19 cellular contexts compared by ENCODE assay signal in genomic region chr2:237889811-237890210, GRCh38. TPM values are rescaled to one million over a fixed set of nuclear protein-coding genes. Genes with fewer than 3 reads are reported as not detected.
A peak's percentile ranks its signal among the peaks of the same experiment; 100 is the strongest.
DNase-seq lines count a peak whose midpoint lies in the region; ATAC-seq and TF ChIP-seq lines count a peak whose summit lies in the region.
"Had no signal": no experiment of that assay in that cellular context is flagged by ENCODE, and none has a peak within 500 bp of the region (broad histone marks: within the 10 kb centered on the region; RNA-seq: fewer than 3 reads in every experiment).

No MANE protein-coding gene starts in this region.

- peaks cover 44% of the 10 kb centered on the region for H3K4me1 ChIP-seq in DOHH2 (ENCODE audit: control insufficient read depth, low read length)
- H3K4me1 ChIP-seq in muscle layer of colon (ENCODE audit: insufficient read depth, low read length) = peaks cover 62% of the 10 kb centered on the region
- H3K4me1 ChIP-seq in thoracic aorta (ENCODE audit: control insufficient read depth in 1 of 2, low read depth in 2 of 2) = peaks cover 42 to 80% of the 10 kb centered on the region in 2 donors
- no peaks in the 10 kb centered on the region for H3K4me1 ChIP-seq in effector memory CD4-positive, alpha-beta T cell (ENCODE audit: control insufficient read depth, insufficient read depth, low read length, poor library complexity, severe bottlenecking)

- H3K4me2 ChIP-seq in DOHH2 (ENCODE audit: low read length) = no peak overlapping the region
- H3K4me2 ChIP-seq: A549; BLaER1 treated with 17β-estradiol and CSF1 and Interleukin-3, amounts not matched to agents 10 nM and 100 nM; PC-9 had no signal

- H3K27me3 ChIP-seq in DOHH2 (ENCODE audit: control insufficient read depth, low read length) (no peaks in the 10 kb centered on the region), muscle layer of colon (ENCODE audit: control insufficient read depth in 1 of 2, insufficient read depth in 2 of 2, low read length in 2 of 2) (no peaks in the 10 kb centered on the region), thoracic aorta (replicated peaks; ENCODE audit: insufficient read depth) (no peaks in the 10 kb centered on the region)
- no peaks in the 10 kb centered on the region for H3K27me3 ChIP-seq in effector memory CD4-positive, alpha-beta T cell (replicated peaks; ENCODE audit: control insufficient read depth, insufficient read depth, low read length, poor library complexity, severe bottlenecking)
- H3K27me3 ChIP-seq: BLaER1 treated with 17β-estradiol and CSF1 and Interleukin-3, amounts not matched to agents 10 nM and 100 nM; MG63 had no signal

- no peak for ATAC-seq in thoracic aorta (ENCODE audit: insufficient number of reproducible peaks, low FRiP score, low read depth)
- ATAC-seq in GM18873 (IDR thresholded peaks at IDR 0.05; ENCODE audit: low FRiP score, unreplicated experiment) = no peak
- ATAC-seq: A549 had no signal

- no peaks in the 10 kb centered on the region for H3K9me3 ChIP-seq in DOHH2 (ENCODE audit: control insufficient read depth, insufficient read depth, low read length)
- H3K9me3 ChIP-seq in muscle layer of colon (ENCODE audit: low read length) = no peaks in the 10 kb centered on the region
- H3K9me3 ChIP-seq in thoracic aorta = no peaks in the 10 kb centered on the region
- no peaks in the 10 kb centered on the region for H3K9me3 ChIP-seq in effector memory CD4-positive, alpha-beta T cell (ENCODE audit: control insufficient read depth, low read length)
- H3K9me3 ChIP-seq: A549; BLaER1 treated with 17β-estradiol and CSF1 and Interleukin-3, amounts not matched to agents 10 nM and 100 nM; MG63 had no signal

- H3K27ac ChIP-seq in DOHH2 (ENCODE audit: low read depth, low read length) = peak overlapping the region; percentile 84; the same call in 1 of the 2 replicates
- H3K27ac ChIP-seq in coronary artery = peak overlapping the region; percentile 86 to 87
- peak overlapping the region; percentile 42 for H3K27ac ChIP-seq in muscle layer of colon (ENCODE audit: low read depth, low read length)
- H3K27ac ChIP-seq in thoracic aorta = peak overlapping the region; percentile 95 to 98
- no peak overlapping the region for H3K27ac ChIP-seq in effector memory CD4-positive, alpha-beta T cell (ENCODE audit: insufficient read depth, low read length, poor library complexity, severe bottlenecking)
- H3K27ac ChIP-seq: A549; BLaER1 treated with 17β-estradiol and CSF1 and Interleukin-3, amounts not matched to agents 10 nM and 100 nM; PC-9 had no signal

- H3K9ac ChIP-seq in muscle layer of colon (ENCODE audit: low read length) = no peak overlapping the region
- H3K9ac ChIP-seq: BLaER1 treated with 17β-estradiol and CSF1 and Interleukin-3, amounts not matched to agents 10 nM and 100 nM had no signal

- TF ChIP-seq CTCF in DOHH2 (IDR thresholded peaks at IDR 0.05; ENCODE audit: low read depth, low read length, poor library complexity, severe bottlenecking) (no peak), coronary artery (IDR thresholded peaks at IDR 0.05) (no peak), thoracic aorta (IDR thresholded peaks at IDR 0.05) (no peak)

- H3F3A ChIP-seq in DOHH2 (ENCODE audit: control insufficient read depth, insufficient read depth) = peaks cover 29% of the 10 kb centered on the region

- DNase-seq in coronary artery (ENCODE audit: low spot score) (no peak), thoracic aorta (ENCODE audit: low spot score) (no peak), RPMI8226 (no peak)
- DNase-seq in effector memory CD4-positive, alpha-beta T cell = no peak
- DNase-seq: DMS79, IMR-90, Karpas-422, MG63, NCI-H1092, NCI-H510A treated with DMSO at 0.1 percent for 48 hours, NCI-H82, PC-9 had no signal

- peaks cover 6% of the 10 kb centered on the region; the same call in 1 of the 2 replicates for H3K36me3 ChIP-seq in DOHH2 (ENCODE audit: control insufficient read depth, low read length)
- H3K36me3 ChIP-seq in muscle layer of colon (ENCODE audit: insufficient read depth, low read length) = peaks cover 3% of the 10 kb centered on the region
- no peaks in the 10 kb centered on the region for H3K36me3 ChIP-seq in thoracic aorta
- H3K36me3 ChIP-seq in effector memory CD4-positive, alpha-beta T cell (ENCODE audit: control insufficient read depth, insufficient read depth, low read length) = no peaks in the 10 kb centered on the region
- H3K36me3 ChIP-seq: BLaER1 treated with 17β-estradiol and CSF1 and Interleukin-3, amounts not matched to agents 10 nM and 100 nM had no signal

- peaks cover 31% of the 10 kb centered on the region for H3K79me2 ChIP-seq in DOHH2 (ENCODE audit: control insufficient read depth, low read length)

- no peak overlapping the region for H3K4me3 ChIP-seq in DOHH2 (ENCODE audit: low read length)
- no peak overlapping the region for H3K4me3 ChIP-seq in coronary artery
- H3K4me3 ChIP-seq in muscle layer of colon (ENCODE audit: low read depth in 1 of 2, low read length in 2 of 2) = no peak overlapping the region
- no peak overlapping the region for H3K4me3 ChIP-seq in thoracic aorta
- H3K4me3 ChIP-seq in effector memory CD4-positive, alpha-beta T cell (ENCODE audit: insufficient read depth, low read depth, low read length, poor library complexity, severe bottlenecking) = no peak overlapping the region
- H3K4me3 ChIP-seq: A549; BLaER1 treated with 17β-estradiol and CSF1 and Interleukin-3, amounts not matched to agents 10 nM and 100 nM; MG63; PC-9 had no signal

- no peaks in the 10 kb centered on the region for H3K9me2 ChIP-seq in DOHH2 (replicated peaks; ENCODE audit: control insufficient read depth, low read length)

- H4K20me1 ChIP-seq in DOHH2 (ENCODE audit: control insufficient read depth, insufficient read depth, low read depth, low read length) = no peaks in the 10 kb centered on the region
- H4K20me1 ChIP-seq: BLaER1 treated with 17β-estradiol and CSF1 and Interleukin-3, amounts not matched to agents 10 nM and 100 nM had no signal

RNA-seq across cellular contexts. Expression of gene RAMP1, which starts 30.4 kb away (rescaled TPM):
- 100 to 1,000 TPM; 246 to 525 TPM for total RNA-seq in thoracic aorta
- total RNA-seq: G401, H4 had no signal
